8 cellular contexts compared by ENCODE assay signal in genomic region chr6:7261030-7261841, GRCh38. TPM values are rescaled to one million over a fixed set of nuclear protein-coding genes. Genes with fewer than 3 reads are reported as not detected.
A peak's percentile ranks its signal among the peaks of the same experiment; 100 is the strongest.
DNase-seq lines count a peak whose midpoint lies in the region; ATAC-seq and TF ChIP-seq lines count a peak whose summit lies in the region.

No MANE protein-coding gene starts in this region.

- peaks cover 13% of the 10 kb centered on the region for H3K4me1 Mint-ChIP-seq in T-helper 2 cell treated with Interferon-gamma antibody and Interleukin-4, amounts not matched to agents 5 μg/mL and 100 μg/mL, for 36 hours (ENCODE audit: low read depth)

- peaks cover 4% of the 10 kb centered on the region for H3K9me3 Mint-ChIP-seq in T-helper 2 cell treated with Interferon-gamma antibody and Interleukin-4, amounts not matched to agents 5 μg/mL and 100 μg/mL, for 36 hours

- DNase-seq in H4 (ENCODE audit: low spot score) (peak; percentile 71), NCI-H1105 (lab: John Stamatoyannopoulos, UW) (peak; percentile 80), choroid plexus epithelial cell (ENCODE audit: low read depth) (peak; percentile 85), kidney glomerular epithelial cell (lab: John Stamatoyannopoulos, UW) (peak; percentile 87)
- DNase-seq in T-helper 2 cell treated with Interferon-gamma antibody and Interleukin-4, amounts not matched to agents 5 μg/mL and 100 μg/mL, for 36 hours (ENCODE audit: low spot score), result peak; percentile 68
- peak; percentile 46 for DNase-seq in stimulated activated CD4-positive, alpha-beta T cell treated with anti-CD3 and anti-CD28 coated beads, Interleukin-12 subunit alpha, Interleukin-12 subunit beta, amount 100 ng/mL, for 4 hours

- peaks cover 4% of the 10 kb centered on the region for H3K4me1 ChIP-seq in ES-I3 (ENCODE audit: insufficient read depth, low read length)

- H3K36me3 ChIP-seq in ES-I3 (ENCODE audit: insufficient read depth, low read length), result no peaks in the 10 kb centered on the region

- no peaks in the 10 kb centered on the region for H3K9me3 ChIP-seq in ES-I3 (ENCODE audit: control insufficient read depth, insufficient read depth, low read length)

- H3K4me3 Mint-ChIP-seq in T-helper 2 cell treated with Interferon-gamma antibody and Interleukin-4, amounts not matched to agents 5 μg/mL and 100 μg/mL, for 36 hours, result peak overlapping the region; percentile 83

- peak overlapping the region; percentile 28 for H3K27ac Mint-ChIP-seq in T-helper 2 cell treated with Interferon-gamma antibody and Interleukin-4, amounts not matched to agents 5 μg/mL and 100 μg/mL, for 36 hours

- peak overlapping the region; percentile 80 for H3K4me3 ChIP-seq in choroid plexus epithelial cell (ENCODE audit: low read depth, low read length)

- H3K9ac ChIP-seq in ES-I3 (ENCODE audit: low read depth, low read length), result peak overlapping the region; percentile 54

- no peaks in the 10 kb centered on the region for H3K36me3 Mint-ChIP-seq in T-helper 2 cell treated with Interferon-gamma antibody and Interleukin-4, amounts not matched to agents 5 μg/mL and 100 μg/mL, for 36 hours (ENCODE audit: low read depth)

- H3K27me3 Mint-ChIP-seq in T-helper 2 cell treated with Interferon-gamma antibody and Interleukin-4, amounts not matched to agents 5 μg/mL and 100 μg/mL, for 36 hours (ENCODE audit: low read depth), result peaks cover 24% of the 10 kb centered on the region

- TF ChIP-seq CTCF in choroid plexus epithelial cell (conservative IDR thresholded peaks at IDR 0.05; ENCODE audit: low read depth, low read length), result no peak

- ATAC-seq in GM18520 (IDR thresholded peaks at IDR 0.05; ENCODE audit: unreplicated experiment), result no peak

RNA-seq across cellular contexts. Expression of gene SSR1, which starts 51.8 kb away (rescaled TPM):
- total RNA-seq in H4 (2014; rRNA removed; shearing (Covaris generic)), result 107 and 127 TPM in 2 replicates
